1 cellular context compared by ENCODE assay signal in genomic region chr2:85737481-85737880, GRCh38.
TF ChIP-seq lines count a peak whose summit lies in the region.

No MANE protein-coding gene starts in this region.

TF ChIP-seq in H1, 55 proteins besides CTCF, POLR2A, EP300 and RAD21:
- TF ChIP-seq SRF (IDR thresholded peaks at IDR 0.05; ENCODE audit: low read depth, low read length): no peak
- TF ChIP-seq CREB1 (IDR thresholded peaks at IDR 0.05): no peak
- no peak for TF ChIP-seq SP2 (IDR thresholded peaks at IDR 0.05; ENCODE audit: low read length)
- TF ChIP-seq GTF2F1 (IDR thresholded peaks at IDR 0.05; ENCODE audit: borderline replicate concordance, low read depth, low read length): no peak
- no peak for TF ChIP-seq ATF2 (IDR thresholded peaks at IDR 0.05; ENCODE audit: low read length)
- peak; percentile 61; the same call in 1 of the 2 replicates for TF ChIP-seq USF2 (IDR thresholded peaks at IDR 0.05; ENCODE audit: low read length)
